ENCODE assay signal across 3 cellular contexts in the genomic region with DNA sequence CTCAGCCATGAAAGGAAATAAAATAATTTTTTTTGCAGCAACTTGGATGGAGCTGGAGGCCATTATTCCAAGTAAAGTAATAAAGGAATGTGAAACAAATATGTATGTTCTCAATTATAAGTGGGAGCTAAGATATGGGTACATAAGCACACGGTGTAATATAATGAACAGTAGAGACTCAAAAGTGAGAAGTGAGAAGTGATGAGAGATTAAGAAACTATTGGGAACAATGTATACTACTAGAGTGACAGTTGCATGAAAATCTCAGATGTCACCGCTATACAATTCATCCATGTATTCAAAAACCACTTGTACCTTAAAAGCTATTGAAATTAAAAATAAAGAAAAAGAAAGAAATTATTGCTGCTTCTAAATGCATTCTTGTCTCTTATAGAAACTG.
"Had no signal": no experiment of that assay in that cellular context is flagged by ENCODE, and none has a peak within 500 bp of the region (broad histone marks: within the 10 kb centered on the region; RNA-seq: fewer than 3 reads in every experiment).

No MANE protein-coding gene starts in this region.

- ATAC-seq: GM12878 had no signal

- DNase-seq: GDM1, GF-D8 had no signal
